17 cellular contexts compared by ENCODE assay signal in the genomic region with DNA sequence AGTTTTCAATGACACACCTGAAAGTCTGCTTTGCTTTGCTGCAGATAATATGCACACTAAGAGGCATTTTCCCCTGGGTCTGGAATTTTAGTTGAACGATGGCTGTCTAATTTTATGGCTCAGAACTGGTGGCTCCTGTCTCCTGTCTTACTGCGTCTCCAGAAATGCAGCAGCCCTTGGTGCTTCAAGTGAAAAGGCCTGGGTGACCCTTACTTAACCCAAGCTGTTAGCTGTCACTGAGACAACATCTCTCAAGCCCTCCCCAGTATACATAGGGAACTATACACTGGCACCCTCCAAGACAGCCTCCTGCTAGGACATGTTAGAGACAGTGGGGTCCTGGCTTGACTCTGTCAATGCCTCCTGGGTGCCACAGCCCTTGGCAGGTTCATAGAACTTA.
"Had no signal": no experiment of that assay in that cellular context is flagged by ENCODE, and none has a peak within 500 bp of the region (broad histone marks: within the 10 kb centered on the region; RNA-seq: fewer than 3 reads in every experiment).

No MANE protein-coding gene starts in this region.

- DNase-seq: effector memory CD8-positive, alpha-beta T cell; esophagus squamous epithelium; foreskin melanocyte; hypothalamus; immature natural killer cell; mucosa of descending colon; naive B cell; stimulated activated CD4-positive, alpha-beta T cell treated with anti-CD3 and anti-CD28 coated beads, Interleukin-12 subunit alpha, Interleukin-12 subunit beta, amount 100 ng/mL, for 4 hours; stimulated activated CD4-positive, alpha-beta T cell treated with anti-CD3 and anti-CD28 coated beads, Interleukin-1b, Interleukin-23, amount 100 ng/mL, for 48 hours; stimulated activated CD4-positive, alpha-beta T cell treated with anti-CD3 and anti-CD28 coated beads, Interleukin-4, amount 100 ng/mL, for 1 hour; stimulated activated CD8-positive, alpha-beta memory T cell treated with anti-CD3 and anti-CD28 coated beads, Interleukin-4, amount 100 ng/mL, for 48 hours; stimulated activated naive CD4-positive, alpha-beta T cell treated with Interleukin-2 at 50 U/mL for 16 hours; stomach; thyroid gland; trophoblast cell had no signal

- H3K27ac ChIP-seq: neural progenitor cell, prostate gland, stomach had no signal
